In genomic region chr11:126978155-126978554, GRCh38 we compare ENCODE assay signal across 2 cellular contexts.
TF ChIP-seq lines count a peak whose summit lies in the region.

No MANE protein-coding gene starts in this region.

TF ChIP-seq in GM23338, 12 proteins besides CTCF, POLR2A, EP300 and RAD21:
- TF ChIP-seq ZNF462 (CRISPR knock-in tag; IDR thresholded peaks at IDR 0.05) (peak; percentile 73; the same call in 1 of the 2 replicates), ZNF114 (CRISPR knock-in tag; IDR thresholded peaks at IDR 0.05) (no peak), ETS1 (IDR thresholded peaks at IDR 0.05) (no peak)

TF ChIP-seq in H1, 55 proteins besides CTCF, POLR2A, EP300 and RAD21:
- no peak for TF ChIP-seq SP1 (IDR thresholded peaks at IDR 0.05; ENCODE audit: low read depth, low read length)
- TF ChIP-seq BCL11A (IDR thresholded peaks at IDR 0.05; ENCODE audit: low read depth in 2 of 2, low read length in 2 of 2) = peak in 1 of 2 experiments; percentile 78
- TF ChIP-seq SIRT6 (IDR thresholded peaks at IDR 0.05; ENCODE audit: low read length) = no peak
- TF ChIP-seq TBP (IDR thresholded peaks at IDR 0.05; ENCODE audit: low read depth, low read length) = no peak
- TF ChIP-seq CBX8 (IDR thresholded peaks at IDR 0.05; ENCODE audit: borderline replicate concordance, low read depth, low read length) = no peak
- TF ChIP-seq SRF (IDR thresholded peaks at IDR 0.05; ENCODE audit: low read depth, low read length) = no peak
- peak; percentile 68 for TF ChIP-seq TEAD4 (IDR thresholded peaks at IDR 0.05; ENCODE audit: low read depth, low read length)
